In the genomic region with DNA sequence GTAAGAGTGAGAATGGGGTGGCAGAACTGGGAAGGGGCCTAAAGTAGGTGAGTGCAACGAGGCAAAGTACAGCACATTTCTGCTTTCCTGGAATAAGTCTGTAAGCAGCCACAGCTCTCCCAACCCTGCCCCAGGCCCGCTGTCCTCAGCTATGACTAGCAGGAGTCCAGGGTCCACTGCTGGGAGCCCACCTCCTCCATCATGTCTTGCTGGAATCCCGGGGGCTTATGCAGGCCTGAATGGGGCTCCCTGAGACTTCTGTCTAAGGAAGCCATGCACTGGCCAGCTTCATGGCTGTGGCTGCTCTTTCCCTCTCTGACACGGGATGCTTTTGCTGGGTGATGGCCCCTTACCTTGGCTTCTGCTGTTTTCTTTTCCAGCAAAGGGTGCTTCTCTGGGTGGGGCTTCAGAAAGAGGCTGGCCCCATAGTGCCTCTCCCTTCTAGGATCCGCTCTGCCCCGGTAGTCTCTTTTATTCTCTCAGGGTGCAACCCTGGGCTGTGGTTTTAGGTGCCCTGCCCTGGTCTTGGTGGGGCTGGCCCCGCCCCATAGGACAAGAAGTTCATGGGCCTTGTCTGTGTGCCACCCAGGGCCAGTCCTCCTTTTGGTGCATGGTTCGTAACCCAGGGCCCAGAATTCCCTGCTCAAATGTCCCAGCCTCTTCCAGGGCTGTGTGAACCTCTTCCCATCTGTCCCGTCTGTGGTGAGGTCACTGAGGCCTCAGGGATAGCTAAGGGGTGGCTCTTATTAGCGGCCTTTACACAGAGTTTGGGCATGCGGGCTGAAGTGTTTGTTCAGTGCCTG, we compare ENCODE assay signal across 1 cellular context.
A peak's percentile ranks its signal among the peaks of the same experiment; 100 is the strongest.
TF ChIP-seq lines count a peak whose summit lies in the region.

No MANE protein-coding gene starts in this region.

TF ChIP-seq in HepG2, 621 proteins besides CTCF, POLR2A, EP300 and RAD21 (continued from another document and continues in another):
- TF ChIP-seq, protein P1, sequence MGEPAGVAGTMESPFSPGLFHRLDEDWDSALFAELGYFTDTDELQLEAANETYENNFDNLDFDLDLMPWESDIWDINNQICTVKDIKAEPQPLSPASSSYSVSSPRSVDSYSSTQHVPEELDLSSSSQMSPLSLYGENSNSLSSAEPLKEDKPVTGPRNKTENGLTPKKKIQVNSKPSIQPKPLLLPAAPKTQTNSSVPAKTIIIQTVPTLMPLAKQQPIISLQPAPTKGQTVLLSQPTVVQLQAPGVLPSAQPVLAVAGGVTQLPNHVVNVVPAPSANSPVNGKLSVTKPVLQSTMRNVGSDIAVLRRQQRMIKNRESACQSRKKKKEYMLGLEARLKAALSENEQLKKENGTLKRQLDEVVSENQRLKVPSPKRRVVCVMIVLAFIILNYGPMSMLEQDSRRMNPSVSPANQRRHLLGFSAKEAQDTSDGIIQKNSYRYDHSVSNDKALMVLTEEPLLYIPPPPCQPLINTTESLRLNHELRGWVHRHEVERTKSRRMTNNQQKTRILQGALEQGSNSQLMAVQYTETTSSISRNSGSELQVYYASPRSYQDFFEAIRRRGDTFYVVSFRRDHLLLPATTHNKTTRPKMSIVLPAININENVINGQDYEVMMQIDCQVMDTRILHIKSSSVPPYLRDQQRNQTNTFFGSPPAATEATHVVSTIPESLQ (CRISPR knock-in tag; conservative IDR thresholded peaks at IDR 0.05), result no peak
- TF ChIP-seq ZSCAN12 (CRISPR knock-in tag; IDR thresholded peaks at IDR 0.05) (no peak), ZNF780A (CRISPR knock-in tag; IDR thresholded peaks at IDR 0.05) (no peak), MEIS2 (CRISPR knock-in tag; IDR thresholded peaks at IDR 0.05) (peak; percentile 37), MTA3 (CRISPR knock-in tag; IDR thresholded peaks at IDR 0.05) (no peak), HOXA9 (CRISPR knock-in tag; IDR thresholded peaks at IDR 0.05; ENCODE audit: borderline replicate concordance) (no peak), ZNF335 (CRISPR knock-in tag; IDR thresholded peaks at IDR 0.05) (no peak), MAFK (conservative IDR thresholded peaks at IDR 0.05 in 1 of 2, IDR thresholded peaks at IDR 0.05 in 1 of 2; ENCODE audit: low read length in 2 of 2) (no peak), NR3C1 (CRISPR knock-in tag; IDR thresholded peaks at IDR 0.05) (no peak), TARDBP (CRISPR knock-in tag; IDR thresholded peaks at IDR 0.05) (0 out of 2 replicates have a peak, but pooled peaks have one; percentile 38), KLF11 (CRISPR knock-in tag; IDR thresholded peaks at IDR 0.05) (peak; percentile 57; the same call in 1 of the 2 replicates), NKX3-1 (CRISPR knock-in tag; IDR thresholded peaks at IDR 0.05) (no peak), NFIB (CRISPR knock-in tag; IDR thresholded peaks at IDR 0.05; ENCODE audit: borderline replicate concordance) (no peak), ELF4 (CRISPR knock-in tag; IDR thresholded peaks at IDR 0.05; ENCODE audit: borderline replicate concordance) (no peak), ZNF441 (CRISPR knock-in tag; IDR thresholded peaks at IDR 0.05; ENCODE audit: borderline replicate concordance) (no peak), NFYB (CRISPR knock-in tag; IDR thresholded peaks at IDR 0.05) (no peak; the same call in 1 of the 2 replicates), MAF1 (CRISPR knock-in tag; IDR thresholded peaks at IDR 0.05; ENCODE audit: borderline replicate concordance) (no peak), CHCHD3 (CRISPR knock-in tag; IDR thresholded peaks at IDR 0.05) (no peak), PHF20 (CRISPR knock-in tag; IDR thresholded peaks at IDR 0.05) (no peak), KLF6 (CRISPR knock-in tag; IDR thresholded peaks at IDR 0.05) (no peak)
- TF ChIP-seq, protein P2, sequence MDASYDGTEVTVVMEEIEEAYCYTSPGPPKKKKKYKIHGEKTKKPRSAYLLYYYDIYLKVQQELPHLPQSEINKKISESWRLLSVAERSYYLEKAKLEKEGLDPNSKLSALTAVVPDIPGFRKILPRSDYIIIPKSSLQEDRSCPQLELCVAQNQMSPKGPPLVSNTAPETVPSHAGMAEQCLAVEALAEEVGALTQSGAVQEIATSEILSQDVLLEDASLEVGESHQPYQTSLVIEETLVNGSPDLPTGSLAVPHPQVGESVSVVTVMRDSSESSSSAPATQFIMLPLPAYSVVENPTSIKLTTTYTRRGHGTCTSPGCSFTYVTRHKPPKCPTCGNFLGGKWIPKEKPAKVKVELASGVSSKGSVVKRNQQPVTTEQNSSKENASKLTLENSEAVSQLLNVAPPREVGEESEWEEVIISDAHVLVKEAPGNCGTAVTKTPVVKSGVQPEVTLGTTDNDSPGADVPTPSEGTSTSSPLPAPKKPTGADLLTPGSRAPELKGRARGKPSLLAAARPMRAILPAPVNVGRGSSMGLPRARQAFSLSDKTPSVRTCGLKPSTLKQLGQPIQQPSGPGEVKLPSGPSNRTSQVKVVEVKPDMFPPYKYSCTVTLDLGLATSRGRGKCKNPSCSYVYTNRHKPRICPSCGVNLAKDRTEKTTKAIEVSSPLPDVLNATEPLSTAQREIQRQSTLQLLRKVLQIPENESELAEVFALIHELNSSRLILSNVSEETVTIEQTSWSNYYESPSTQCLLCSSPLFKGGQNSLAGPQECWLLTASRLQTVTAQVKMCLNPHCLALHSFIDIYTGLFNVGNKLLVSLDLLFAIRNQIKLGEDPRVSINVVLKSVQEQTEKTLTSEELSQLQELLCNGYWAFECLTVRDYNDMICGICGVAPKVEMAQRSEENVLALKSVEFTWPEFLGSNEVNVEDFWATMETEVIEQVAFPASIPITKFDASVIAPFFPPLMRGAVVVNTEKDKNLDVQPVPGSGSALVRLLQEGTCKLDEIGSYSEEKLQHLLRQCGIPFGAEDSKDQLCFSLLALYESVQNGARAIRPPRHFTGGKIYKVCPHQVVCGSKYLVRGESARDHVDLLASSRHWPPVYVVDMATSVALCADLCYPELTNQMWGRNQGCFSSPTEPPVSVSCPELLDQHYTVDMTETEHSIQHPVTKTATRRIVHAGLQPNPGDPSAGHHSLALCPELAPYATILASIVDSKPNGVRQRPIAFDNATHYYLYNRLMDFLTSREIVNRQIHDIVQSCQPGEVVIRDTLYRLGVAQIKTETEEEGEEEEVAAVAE (CRISPR knock-in tag; IDR thresholded peaks at IDR 0.05; ENCODE audit: borderline replicate concordance), result 0 out of 2 replicates have a peak, but pooled peaks have one; percentile 16
- TF ChIP-seq, protein P3, sequence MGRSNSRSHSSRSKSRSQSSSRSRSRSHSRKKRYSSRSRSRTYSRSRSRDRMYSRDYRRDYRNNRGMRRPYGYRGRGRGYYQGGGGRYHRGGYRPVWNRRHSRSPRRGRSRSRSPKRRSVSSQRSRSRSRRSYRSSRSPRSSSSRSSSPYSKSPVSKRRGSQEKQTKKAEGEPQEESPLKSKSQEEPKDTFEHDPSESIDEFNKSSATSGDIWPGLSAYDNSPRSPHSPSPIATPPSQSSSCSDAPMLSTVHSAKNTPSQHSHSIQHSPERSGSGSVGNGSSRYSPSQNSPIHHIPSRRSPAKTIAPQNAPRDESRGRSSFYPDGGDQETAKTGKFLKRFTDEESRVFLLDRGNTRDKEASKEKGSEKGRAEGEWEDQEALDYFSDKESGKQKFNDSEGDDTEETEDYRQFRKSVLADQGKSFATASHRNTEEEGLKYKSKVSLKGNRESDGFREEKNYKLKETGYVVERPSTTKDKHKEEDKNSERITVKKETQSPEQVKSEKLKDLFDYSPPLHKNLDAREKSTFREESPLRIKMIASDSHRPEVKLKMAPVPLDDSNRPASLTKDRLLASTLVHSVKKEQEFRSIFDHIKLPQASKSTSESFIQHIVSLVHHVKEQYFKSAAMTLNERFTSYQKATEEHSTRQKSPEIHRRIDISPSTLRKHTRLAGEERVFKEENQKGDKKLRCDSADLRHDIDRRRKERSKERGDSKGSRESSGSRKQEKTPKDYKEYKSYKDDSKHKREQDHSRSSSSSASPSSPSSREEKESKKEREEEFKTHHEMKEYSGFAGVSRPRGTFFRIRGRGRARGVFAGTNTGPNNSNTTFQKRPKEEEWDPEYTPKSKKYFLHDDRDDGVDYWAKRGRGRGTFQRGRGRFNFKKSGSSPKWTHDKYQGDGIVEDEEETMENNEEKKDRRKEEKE (IDR thresholded peaks at IDR 0.05), result no peak
- TF ChIP-seq, protein P4, sequence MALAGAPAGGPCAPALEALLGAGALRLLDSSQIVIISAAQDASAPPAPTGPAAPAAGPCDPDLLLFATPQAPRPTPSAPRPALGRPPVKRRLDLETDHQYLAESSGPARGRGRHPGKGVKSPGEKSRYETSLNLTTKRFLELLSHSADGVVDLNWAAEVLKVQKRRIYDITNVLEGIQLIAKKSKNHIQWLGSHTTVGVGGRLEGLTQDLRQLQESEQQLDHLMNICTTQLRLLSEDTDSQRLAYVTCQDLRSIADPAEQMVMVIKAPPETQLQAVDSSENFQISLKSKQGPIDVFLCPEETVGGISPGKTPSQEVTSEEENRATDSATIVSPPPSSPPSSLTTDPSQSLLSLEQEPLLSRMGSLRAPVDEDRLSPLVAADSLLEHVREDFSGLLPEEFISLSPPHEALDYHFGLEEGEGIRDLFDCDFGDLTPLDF (CRISPR knock-in tag; IDR thresholded peaks at IDR 0.05), result no peak
- TF ChIP-seq, protein P5, sequence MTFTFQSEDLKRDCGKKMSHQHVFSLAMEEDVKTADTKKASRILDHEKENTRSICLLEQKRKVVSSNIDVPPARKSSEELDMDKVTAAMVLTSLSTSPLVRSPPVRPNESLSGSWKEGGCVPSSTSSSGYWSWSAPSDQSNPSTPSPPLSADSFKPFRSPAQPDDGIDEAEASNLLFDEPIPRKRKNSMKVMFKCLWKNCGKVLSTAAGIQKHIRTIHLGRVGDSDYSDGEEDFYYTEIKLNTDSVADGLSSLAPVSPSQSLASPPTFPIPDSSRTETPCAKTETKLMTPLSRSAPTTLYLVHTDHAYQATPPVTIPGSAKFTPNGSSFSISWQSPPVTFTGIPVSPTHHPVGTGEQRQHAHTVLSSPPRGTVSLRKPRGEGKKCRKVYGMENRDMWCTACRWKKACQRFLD (CRISPR knock-in tag; IDR thresholded peaks at IDR 0.05; ENCODE audit: borderline replicate concordance), result peak; percentile 88; the same call in 1 of the 2 replicates
- TF ChIP-seq, protein P6, sequence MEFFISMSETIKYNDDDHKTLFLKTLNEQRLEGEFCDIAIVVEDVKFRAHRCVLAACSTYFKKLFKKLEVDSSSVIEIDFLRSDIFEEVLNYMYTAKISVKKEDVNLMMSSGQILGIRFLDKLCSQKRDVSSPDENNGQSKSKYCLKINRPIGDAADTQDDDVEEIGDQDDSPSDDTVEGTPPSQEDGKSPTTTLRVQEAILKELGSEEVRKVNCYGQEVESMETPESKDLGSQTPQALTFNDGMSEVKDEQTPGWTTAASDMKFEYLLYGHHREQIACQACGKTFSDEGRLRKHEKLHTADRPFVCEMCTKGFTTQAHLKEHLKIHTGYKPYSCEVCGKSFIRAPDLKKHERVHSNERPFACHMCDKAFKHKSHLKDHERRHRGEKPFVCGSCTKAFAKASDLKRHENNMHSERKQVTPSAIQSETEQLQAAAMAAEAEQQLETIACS (CRISPR knock-in tag; IDR thresholded peaks at IDR 0.05), result no peak
- TF ChIP-seq, protein P7, sequence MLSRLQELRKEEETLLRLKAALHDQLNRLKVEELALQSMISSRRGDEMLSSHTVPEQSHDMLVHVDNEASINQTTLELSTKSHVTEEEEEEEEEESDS (CRISPR knock-in tag; IDR thresholded peaks at IDR 0.05; ENCODE audit: borderline replicate concordance), result no peak
- TF ChIP-seq, protein P8, sequence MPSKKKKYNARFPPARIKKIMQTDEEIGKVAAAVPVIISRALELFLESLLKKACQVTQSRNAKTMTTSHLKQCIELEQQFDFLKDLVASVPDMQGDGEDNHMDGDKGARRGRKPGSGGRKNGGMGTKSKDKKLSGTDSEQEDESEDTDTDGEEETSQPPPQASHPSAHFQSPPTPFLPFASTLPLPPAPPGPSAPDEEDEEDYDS (CRISPR knock-in tag; IDR thresholded peaks at IDR 0.05), result peak; percentile 42; the same call in 1 of the 2 replicates
- TF ChIP-seq, protein P9, sequence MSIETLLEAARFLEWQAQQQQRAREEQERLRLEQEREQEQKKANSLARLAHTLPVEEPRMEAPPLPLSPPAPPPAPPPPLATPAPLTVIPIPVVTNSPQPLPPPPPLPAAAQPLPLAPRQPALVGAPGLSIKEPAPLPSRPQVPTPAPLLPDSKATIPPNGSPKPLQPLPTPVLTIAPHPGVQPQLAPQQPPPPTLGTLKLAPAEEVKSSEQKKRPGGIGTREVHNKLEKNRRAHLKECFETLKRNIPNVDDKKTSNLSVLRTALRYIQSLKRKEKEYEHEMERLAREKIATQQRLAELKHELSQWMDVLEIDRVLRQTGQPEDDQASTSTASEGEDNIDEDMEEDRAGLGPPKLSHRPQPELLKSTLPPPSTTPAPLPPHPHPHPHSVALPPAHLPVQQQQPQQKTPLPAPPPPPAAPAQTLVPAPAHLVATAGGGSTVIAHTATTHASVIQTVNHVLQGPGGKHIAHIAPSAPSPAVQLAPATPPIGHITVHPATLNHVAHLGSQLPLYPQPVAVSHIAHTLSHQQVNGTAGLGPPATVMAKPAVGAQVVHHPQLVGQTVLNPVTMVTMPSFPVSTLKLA (IDR thresholded peaks at IDR 0.05), result no peak
- TF ChIP-seq, protein P10, sequence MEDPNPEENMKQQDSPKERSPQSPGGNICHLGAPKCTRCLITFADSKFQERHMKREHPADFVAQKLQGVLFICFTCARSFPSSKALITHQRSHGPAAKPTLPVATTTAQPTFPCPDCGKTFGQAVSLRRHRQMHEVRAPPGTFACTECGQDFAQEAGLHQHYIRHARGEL (CRISPR knock-in tag; IDR thresholded peaks at IDR 0.05), result no peak
- TF ChIP-seq, protein P11, sequence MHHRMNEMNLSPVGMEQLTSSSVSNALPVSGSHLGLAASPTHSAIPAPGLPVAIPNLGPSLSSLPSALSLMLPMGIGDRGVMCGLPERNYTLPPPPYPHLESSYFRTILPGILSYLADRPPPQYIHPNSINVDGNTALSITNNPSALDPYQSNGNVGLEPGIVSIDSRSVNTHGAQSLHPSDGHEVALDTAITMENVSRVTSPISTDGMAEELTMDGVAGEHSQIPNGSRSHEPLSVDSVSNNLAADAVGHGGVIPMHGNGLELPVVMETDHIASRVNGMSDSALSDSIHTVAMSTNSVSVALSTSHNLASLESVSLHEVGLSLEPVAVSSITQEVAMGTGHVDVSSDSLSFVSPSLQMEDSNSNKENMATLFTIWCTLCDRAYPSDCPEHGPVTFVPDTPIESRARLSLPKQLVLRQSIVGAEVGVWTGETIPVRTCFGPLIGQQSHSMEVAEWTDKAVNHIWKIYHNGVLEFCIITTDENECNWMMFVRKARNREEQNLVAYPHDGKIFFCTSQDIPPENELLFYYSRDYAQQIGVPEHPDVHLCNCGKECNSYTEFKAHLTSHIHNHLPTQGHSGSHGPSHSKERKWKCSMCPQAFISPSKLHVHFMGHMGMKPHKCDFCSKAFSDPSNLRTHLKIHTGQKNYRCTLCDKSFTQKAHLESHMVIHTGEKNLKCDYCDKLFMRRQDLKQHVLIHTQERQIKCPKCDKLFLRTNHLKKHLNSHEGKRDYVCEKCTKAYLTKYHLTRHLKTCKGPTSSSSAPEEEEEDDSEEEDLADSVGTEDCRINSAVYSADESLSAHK (CRISPR knock-in tag; IDR thresholded peaks at IDR 0.05; ENCODE audit: borderline replicate concordance), result no peak
